In genomic region chr2:71336802-71337201, GRCh38 we compare ENCODE assay signal across 1 cellular context.
TF ChIP-seq lines count a peak whose summit lies in the region.

No MANE protein-coding gene starts in this region.

TF ChIP-seq in K562, 482 proteins besides CTCF, POLR2A, EP300 and RAD21 (continued from another document):
- TF ChIP-seq, protein P1, sequence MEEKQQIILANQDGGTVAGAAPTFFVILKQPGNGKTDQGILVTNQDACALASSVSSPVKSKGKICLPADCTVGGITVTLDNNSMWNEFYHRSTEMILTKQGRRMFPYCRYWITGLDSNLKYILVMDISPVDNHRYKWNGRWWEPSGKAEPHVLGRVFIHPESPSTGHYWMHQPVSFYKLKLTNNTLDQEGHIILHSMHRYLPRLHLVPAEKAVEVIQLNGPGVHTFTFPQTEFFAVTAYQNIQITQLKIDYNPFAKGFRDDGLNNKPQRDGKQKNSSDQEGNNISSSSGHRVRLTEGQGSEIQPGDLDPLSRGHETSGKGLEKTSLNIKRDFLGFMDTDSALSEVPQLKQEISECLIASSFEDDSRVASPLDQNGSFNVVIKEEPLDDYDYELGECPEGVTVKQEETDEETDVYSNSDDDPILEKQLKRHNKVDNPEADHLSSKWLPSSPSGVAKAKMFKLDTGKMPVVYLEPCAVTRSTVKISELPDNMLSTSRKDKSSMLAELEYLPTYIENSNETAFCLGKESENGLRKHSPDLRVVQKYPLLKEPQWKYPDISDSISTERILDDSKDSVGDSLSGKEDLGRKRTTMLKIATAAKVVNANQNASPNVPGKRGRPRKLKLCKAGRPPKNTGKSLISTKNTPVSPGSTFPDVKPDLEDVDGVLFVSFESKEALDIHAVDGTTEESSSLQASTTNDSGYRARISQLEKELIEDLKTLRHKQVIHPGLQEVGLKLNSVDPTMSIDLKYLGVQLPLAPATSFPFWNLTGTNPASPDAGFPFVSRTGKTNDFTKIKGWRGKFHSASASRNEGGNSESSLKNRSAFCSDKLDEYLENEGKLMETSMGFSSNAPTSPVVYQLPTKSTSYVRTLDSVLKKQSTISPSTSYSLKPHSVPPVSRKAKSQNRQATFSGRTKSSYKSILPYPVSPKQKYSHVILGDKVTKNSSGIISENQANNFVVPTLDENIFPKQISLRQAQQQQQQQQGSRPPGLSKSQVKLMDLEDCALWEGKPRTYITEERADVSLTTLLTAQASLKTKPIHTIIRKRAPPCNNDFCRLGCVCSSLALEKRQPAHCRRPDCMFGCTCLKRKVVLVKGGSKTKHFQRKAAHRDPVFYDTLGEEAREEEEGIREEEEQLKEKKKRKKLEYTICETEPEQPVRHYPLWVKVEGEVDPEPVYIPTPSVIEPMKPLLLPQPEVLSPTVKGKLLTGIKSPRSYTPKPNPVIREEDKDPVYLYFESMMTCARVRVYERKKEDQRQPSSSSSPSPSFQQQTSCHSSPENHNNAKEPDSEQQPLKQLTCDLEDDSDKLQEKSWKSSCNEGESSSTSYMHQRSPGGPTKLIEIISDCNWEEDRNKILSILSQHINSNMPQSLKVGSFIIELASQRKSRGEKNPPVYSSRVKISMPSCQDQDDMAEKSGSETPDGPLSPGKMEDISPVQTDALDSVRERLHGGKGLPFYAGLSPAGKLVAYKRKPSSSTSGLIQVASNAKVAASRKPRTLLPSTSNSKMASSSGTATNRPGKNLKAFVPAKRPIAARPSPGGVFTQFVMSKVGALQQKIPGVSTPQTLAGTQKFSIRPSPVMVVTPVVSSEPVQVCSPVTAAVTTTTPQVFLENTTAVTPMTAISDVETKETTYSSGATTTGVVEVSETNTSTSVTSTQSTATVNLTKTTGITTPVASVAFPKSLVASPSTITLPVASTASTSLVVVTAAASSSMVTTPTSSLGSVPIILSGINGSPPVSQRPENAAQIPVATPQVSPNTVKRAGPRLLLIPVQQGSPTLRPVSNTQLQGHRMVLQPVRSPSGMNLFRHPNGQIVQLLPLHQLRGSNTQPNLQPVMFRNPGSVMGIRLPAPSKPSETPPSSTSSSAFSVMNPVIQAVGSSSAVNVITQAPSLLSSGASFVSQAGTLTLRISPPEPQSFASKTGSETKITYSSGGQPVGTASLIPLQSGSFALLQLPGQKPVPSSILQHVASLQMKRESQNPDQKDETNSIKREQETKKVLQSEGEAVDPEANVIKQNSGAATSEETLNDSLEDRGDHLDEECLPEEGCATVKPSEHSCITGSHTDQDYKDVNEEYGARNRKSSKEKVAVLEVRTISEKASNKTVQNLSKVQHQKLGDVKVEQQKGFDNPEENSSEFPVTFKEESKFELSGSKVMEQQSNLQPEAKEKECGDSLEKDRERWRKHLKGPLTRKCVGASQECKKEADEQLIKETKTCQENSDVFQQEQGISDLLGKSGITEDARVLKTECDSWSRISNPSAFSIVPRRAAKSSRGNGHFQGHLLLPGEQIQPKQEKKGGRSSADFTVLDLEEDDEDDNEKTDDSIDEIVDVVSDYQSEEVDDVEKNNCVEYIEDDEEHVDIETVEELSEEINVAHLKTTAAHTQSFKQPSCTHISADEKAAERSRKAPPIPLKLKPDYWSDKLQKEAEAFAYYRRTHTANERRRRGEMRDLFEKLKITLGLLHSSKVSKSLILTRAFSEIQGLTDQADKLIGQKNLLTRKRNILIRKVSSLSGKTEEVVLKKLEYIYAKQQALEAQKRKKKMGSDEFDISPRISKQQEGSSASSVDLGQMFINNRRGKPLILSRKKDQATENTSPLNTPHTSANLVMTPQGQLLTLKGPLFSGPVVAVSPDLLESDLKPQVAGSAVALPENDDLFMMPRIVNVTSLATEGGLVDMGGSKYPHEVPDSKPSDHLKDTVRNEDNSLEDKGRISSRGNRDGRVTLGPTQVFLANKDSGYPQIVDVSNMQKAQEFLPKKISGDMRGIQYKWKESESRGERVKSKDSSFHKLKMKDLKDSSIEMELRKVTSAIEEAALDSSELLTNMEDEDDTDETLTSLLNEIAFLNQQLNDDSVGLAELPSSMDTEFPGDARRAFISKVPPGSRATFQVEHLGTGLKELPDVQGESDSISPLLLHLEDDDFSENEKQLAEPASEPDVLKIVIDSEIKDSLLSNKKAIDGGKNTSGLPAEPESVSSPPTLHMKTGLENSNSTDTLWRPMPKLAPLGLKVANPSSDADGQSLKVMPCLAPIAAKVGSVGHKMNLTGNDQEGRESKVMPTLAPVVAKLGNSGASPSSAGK (IDR thresholded peaks at IDR 0.05): no peak
- TF ChIP-seq SP1 (CRISPR knock-in tag; IDR thresholded peaks at IDR 0.05) (no peak), SMAD2 (IDR thresholded peaks at IDR 0.05; ENCODE audit: low read depth, low read length) (no peak), XRCC4 (IDR thresholded peaks at IDR 0.05; ENCODE audit: extremely low read depth, insufficient read depth, insufficient read length) (no peak), MTA1 (IDR thresholded peaks at IDR 0.05; ENCODE audit: borderline replicate concordance) (no peak), FOXJ2 (tag; IDR thresholded peaks at IDR 0.05) (no peak), ZZZ3 (IDR thresholded peaks at IDR 0.05) (no peak), ETV5 (CRISPR knock-in tag; IDR thresholded peaks at IDR 0.05; ENCODE audit: low read depth) (no peak), ZBTB1 (CRISPR knock-in tag; IDR thresholded peaks at IDR 0.05; ENCODE audit: borderline replicate concordance, low read depth) (no peak)
- TF ChIP-seq, protein P2, sequence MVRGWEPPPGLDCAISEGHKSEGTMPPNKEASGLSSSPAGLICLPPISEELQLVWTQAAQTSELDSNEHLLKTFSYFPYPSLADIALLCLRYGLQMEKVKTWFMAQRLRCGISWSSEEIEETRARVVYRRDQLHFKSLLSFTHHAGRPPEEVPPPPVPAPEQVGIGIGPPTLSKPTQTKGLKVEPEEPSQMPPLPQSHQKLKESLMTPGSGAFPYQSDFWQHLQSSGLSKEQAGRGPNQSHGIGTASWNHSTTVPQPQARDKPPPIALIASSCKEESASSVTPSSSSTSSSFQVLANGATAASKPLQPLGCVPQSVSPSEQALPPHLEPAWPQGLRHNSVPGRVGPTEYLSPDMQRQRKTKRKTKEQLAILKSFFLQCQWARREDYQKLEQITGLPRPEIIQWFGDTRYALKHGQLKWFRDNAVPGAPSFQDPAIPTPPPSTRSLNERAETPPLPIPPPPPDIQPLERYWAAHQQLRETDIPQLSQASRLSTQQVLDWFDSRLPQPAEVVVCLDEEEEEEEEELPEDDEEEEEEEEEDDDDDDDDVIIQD (CRISPR knock-in tag; IDR thresholded peaks at IDR 0.05): no peak
